Comparison of ENCODE assay signal across 10 cellular contexts in the genomic region with DNA sequence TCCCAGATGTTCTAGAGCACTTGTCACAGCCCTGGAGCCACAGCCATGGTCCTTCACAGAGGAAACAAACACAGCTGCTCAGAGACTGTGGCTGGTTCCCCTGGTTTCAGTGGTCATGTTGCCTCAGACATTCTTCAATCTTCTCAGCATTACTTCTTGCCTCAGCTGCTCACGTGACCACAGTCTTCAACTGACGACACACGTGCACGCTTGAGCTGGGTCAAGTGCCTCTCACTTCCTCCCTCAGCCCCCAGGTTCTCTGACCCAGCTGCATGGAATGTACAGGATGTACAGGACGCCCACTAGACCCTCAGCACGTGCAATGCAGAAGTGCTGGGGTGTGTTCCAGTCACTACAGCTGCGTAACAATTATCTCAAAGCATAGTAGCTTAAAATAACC.
DNase-seq lines count a peak whose midpoint lies in the region; ATAC-seq and TF ChIP-seq lines count a peak whose summit lies in the region.
"Had no signal": no experiment of that assay in that cellular context is flagged by ENCODE, and none has a peak within 500 bp of the region (broad histone marks: within the 10 kb centered on the region; RNA-seq: fewer than 3 reads in every experiment).

No MANE protein-coding gene starts in this region.

- POLR2A ChIA-PET in activated CD4-positive, alpha-beta T cell treated with anti-CD3 and anti-CD28 coated beads, Interleukin-2, amount 10 ng/mL, durations not matched to agents 7 days and 5 days (lab: Charles Lee) = no interaction called here
- POLR2A ChIA-PET in PC-3 (lab: Charles Lee; ENCODE audit: unreplicated experiment) = no interaction called here

- H3K27me3 Mint-ChIP-seq in activated CD4-positive, alpha-beta T cell treated with anti-CD3 and anti-CD28 coated beads, Interleukin-2, amount 10 ng/mL, durations not matched to agents 7 days and 5 days = peaks cover 5% of the 10 kb centered on the region
- H3K27me3 Mint-ChIP-seq in activated CD4-positive, alpha-beta T cell treated with anti-CD3 and anti-CD28 coated beads, Interleukin-2, amount 10 ng/mL, durations not matched to agents 24 days and 14 days = no peaks in the 10 kb centered on the region
- H3K27me3 Mint-ChIP-seq in stimulated activated memory B cell treated with anti-CD40 and anti-IgM and Interleukin-4, amounts not matched to agents 10 μg/mL and 1 μg/mL and 100 μg/mL, for 72 hours = peaks cover 22% of the 10 kb centered on the region
- H3K27me3 Mint-ChIP-seq in HFFc6 (ENCODE audit: insufficient read depth) (peaks cover 8% of the 10 kb centered on the region), GM23338 (ENCODE audit: insufficient read depth, low read depth, poor library complexity) (peaks cover 7% of the 10 kb centered on the region)

- intact Hi-C loops in activated CD4-positive, alpha-beta T cell treated with anti-CD3 and anti-CD28 coated beads, Interleukin-2, amount 10 ng/mL, durations not matched to agents 24 days and 14 days (cut with micrococcal nuclease) = no loop called here
- intact Hi-C loops in PC-3 (cut with micrococcal nuclease) = no loop called here

- H3K36me3 Mint-ChIP-seq in activated CD4-positive, alpha-beta T cell treated with anti-CD3 and anti-CD28 coated beads, Interleukin-2, amount 10 ng/mL, durations not matched to agents 7 days and 5 days (ENCODE audit: low read depth) = no peaks in the 10 kb centered on the region
- H3K36me3 Mint-ChIP-seq in activated CD4-positive, alpha-beta T cell treated with anti-CD3 and anti-CD28 coated beads, Interleukin-2, amount 10 ng/mL, durations not matched to agents 24 days and 14 days (ENCODE audit: low read depth) = no peaks in the 10 kb centered on the region
- H3K36me3 Mint-ChIP-seq in stimulated activated memory B cell treated with anti-CD40 and anti-IgM and Interleukin-4, amounts not matched to agents 10 μg/mL and 1 μg/mL and 100 μg/mL, for 72 hours = no peaks in the 10 kb centered on the region
- H3K36me3 Mint-ChIP-seq in HFFc6 (ENCODE audit: low read depth) = no peaks in the 10 kb centered on the region
- no peaks in the 10 kb centered on the region for H3K36me3 Mint-ChIP-seq in GM23338 (ENCODE audit: low read depth)

- H3K4me1 ChIP-seq in PC-3 (ENCODE audit: insufficient read depth, low read length) (peaks cover 47% of the 10 kb centered on the region), GM23338 (ENCODE audit: insufficient read depth) (no peaks in the 10 kb centered on the region)
- H3K4me1 ChIP-seq: pancreas had no signal

- H3K79me2 ChIP-seq in PC-3 (ENCODE audit: low read length) (peaks cover 13% of the 10 kb centered on the region; the same call in 1 of the 2 replicates), GM23338 (replicated peaks; ENCODE audit: insufficient read depth) (no peaks in the 10 kb centered on the region)

- H3K27ac ChIP-seq in PC-3 (ENCODE audit: low read length) = no peak overlapping the region
- no peak overlapping the region for H3K27ac ChIP-seq in GM23338 (ENCODE audit: low read depth)
- H3K27ac ChIP-seq: pancreas had no signal

- H3K9me3 Mint-ChIP-seq in activated CD4-positive, alpha-beta T cell treated with anti-CD3 and anti-CD28 coated beads, Interleukin-2, amount 10 ng/mL, durations not matched to agents 7 days and 5 days = peaks cover 2% of the 10 kb centered on the region
- peaks cover 5% of the 10 kb centered on the region for H3K9me3 Mint-ChIP-seq in activated CD4-positive, alpha-beta T cell treated with anti-CD3 and anti-CD28 coated beads, Interleukin-2, amount 10 ng/mL, durations not matched to agents 24 days and 14 days
- peaks cover 9% of the 10 kb centered on the region for H3K9me3 Mint-ChIP-seq in stimulated activated memory B cell treated with anti-CD40 and anti-IgM and Interleukin-4, amounts not matched to agents 10 μg/mL and 1 μg/mL and 100 μg/mL, for 72 hours
- H3K9me3 Mint-ChIP-seq in HFFc6 (peaks cover 6% of the 10 kb centered on the region), GM23338 (no peaks in the 10 kb centered on the region; the same call in 2 of the 3 replicates)

- peak; percentile 78 for ATAC-seq in HG03135 (IDR thresholded peaks at IDR 0.05; ENCODE audit: unreplicated experiment)
- ATAC-seq in stimulated activated memory B cell treated with anti-CD40 and anti-IgM and Interleukin-4, amounts not matched to agents 10 μg/mL and 1 μg/mL and 100 μg/mL, for 72 hours = peak; percentile 41
- ATAC-seq in PC-3 = no peak
- no peak for ATAC-seq in GM23338
- ATAC-seq: pancreas had no signal

- H3K27ac Mint-ChIP-seq in activated CD4-positive, alpha-beta T cell treated with anti-CD3 and anti-CD28 coated beads, Interleukin-2, amount 10 ng/mL, durations not matched to agents 7 days and 5 days = no peak overlapping the region
- H3K27ac Mint-ChIP-seq in activated CD4-positive, alpha-beta T cell treated with anti-CD3 and anti-CD28 coated beads, Interleukin-2, amount 10 ng/mL, durations not matched to agents 24 days and 14 days = no peak overlapping the region
- H3K27ac Mint-ChIP-seq in stimulated activated memory B cell treated with anti-CD40 and anti-IgM and Interleukin-4, amounts not matched to agents 10 μg/mL and 1 μg/mL and 100 μg/mL, for 72 hours = no peak overlapping the region
- H3K27ac Mint-ChIP-seq in HFFc6 (no peak overlapping the region), GM23338 (no peak overlapping the region; the same call in 1 of the 2 replicates)

- CTCF ChIA-PET in activated CD4-positive, alpha-beta T cell treated with anti-CD3 and anti-CD28 coated beads, Interleukin-2, amount 10 ng/mL, durations not matched to agents 7 days and 5 days (lab: Charles Lee) = interaction anchor here (0.8 to 1.1 kb wide), 3 partner anchors 12 to 126 kb away, joined by 3 to 4 read pairs (median 3); no protein-coding TSS in a partner anchor
- CTCF ChIA-PET in PC-3 (lab: Charles Lee) = no interaction called here

- H3K36me3 ChIP-seq in PC-3 (ENCODE audit: low read depth, low read length) (peaks cover 28% of the 10 kb centered on the region), GM23338 (ENCODE audit: insufficient read depth) (no peaks in the 10 kb centered on the region)
- H3K36me3 ChIP-seq: pancreas had no signal

- H3K4me3 ChIP-seq in PC-3 (ENCODE audit: low read length) (no peak overlapping the region), GM23338 (no peak overlapping the region)
- H3K4me3 ChIP-seq: pancreas had no signal

- DNase-seq in activated CD4-positive, alpha-beta T cell treated with anti-CD3 and anti-CD28 coated beads, Interleukin-2, amount 10 ng/mL, durations not matched to agents 7 days and 5 days = peak; percentile 7
- no peak for DNase-seq in activated CD4-positive, alpha-beta T cell treated with anti-CD3 and anti-CD28 coated beads, Interleukin-2, amount 10 ng/mL, durations not matched to agents 24 days and 14 days
- DNase-seq in RPMI8226 (peak; percentile 79), PC-3 (no peak), HFFc6 (no peak), GM23338 (ENCODE audit: low spot score) (no peak)
- DNase-seq: 8988T, pancreas had no signal

- peaks cover 7% of the 10 kb centered on the region for H3K4me1 Mint-ChIP-seq in activated CD4-positive, alpha-beta T cell treated with anti-CD3 and anti-CD28 coated beads, Interleukin-2, amount 10 ng/mL, durations not matched to agents 7 days and 5 days
- H3K4me1 Mint-ChIP-seq in activated CD4-positive, alpha-beta T cell treated with anti-CD3 and anti-CD28 coated beads, Interleukin-2, amount 10 ng/mL, durations not matched to agents 24 days and 14 days = peaks cover 6% of the 10 kb centered on the region
- H3K4me1 Mint-ChIP-seq in stimulated activated memory B cell treated with anti-CD40 and anti-IgM and Interleukin-4, amounts not matched to agents 10 μg/mL and 1 μg/mL and 100 μg/mL, for 72 hours = no peaks in the 10 kb centered on the region
- no peaks in the 10 kb centered on the region for H3K4me1 Mint-ChIP-seq in HFFc6 (ENCODE audit: low read depth)
- H3K4me1 Mint-ChIP-seq in GM23338 = peaks cover 5% of the 10 kb centered on the region

- no peak overlapping the region for H3K9ac ChIP-seq in PC-3 (ENCODE audit: low read length)

- BruUV-seq in PC-3 (replicated peaks; lab: Mats Ljungman, UMichigan) = no TSS peak

- H3F3A ChIP-seq in PC-3 (ENCODE audit: low read length, unreplicated experiment) (no peaks in the 10 kb centered on the region), GM23338 (replicated peaks; ENCODE audit: low read depth) (no peaks in the 10 kb centered on the region)

- H3K4me2 ChIP-seq in PC-3 (ENCODE audit: low read length) = no peak overlapping the region
- H3K4me2 ChIP-seq in GM23338 = no peak overlapping the region

- H2AFZ ChIP-seq in PC-3 (ENCODE audit: low read length) = no peak overlapping the region
- no peak overlapping the region for H2AFZ ChIP-seq in GM23338

- TF ChIP-seq CTCF in PC-3 (conservative IDR thresholded peaks at IDR 0.05; ENCODE audit: low read depth, low read length) (no peak), HFFc6 (IDR thresholded peaks at IDR 0.05) (no peak), GM23338 (conservative IDR thresholded peaks at IDR 0.05; ENCODE audit: low read depth in 2 of 2) (no peak)

- H3K4me3 Mint-ChIP-seq in activated CD4-positive, alpha-beta T cell treated with anti-CD3 and anti-CD28 coated beads, Interleukin-2, amount 10 ng/mL, durations not matched to agents 7 days and 5 days = no peak overlapping the region
- no peak overlapping the region for H3K4me3 Mint-ChIP-seq in activated CD4-positive, alpha-beta T cell treated with anti-CD3 and anti-CD28 coated beads, Interleukin-2, amount 10 ng/mL, durations not matched to agents 24 days and 14 days
- no peak overlapping the region for H3K4me3 Mint-ChIP-seq in stimulated activated memory B cell treated with anti-CD40 and anti-IgM and Interleukin-4, amounts not matched to agents 10 μg/mL and 1 μg/mL and 100 μg/mL, for 72 hours
- H3K4me3 Mint-ChIP-seq in HFFc6 = no peak overlapping the region
- no peak overlapping the region for H3K4me3 Mint-ChIP-seq in GM23338

- H3K27me3 ChIP-seq in PC-3 (ENCODE audit: low read length) (no peaks in the 10 kb centered on the region), GM23338 (ENCODE audit: insufficient read depth) (no peaks in the 10 kb centered on the region)
- H3K27me3 ChIP-seq: pancreas had no signal

- no peaks in the 10 kb centered on the region for H3K9me2 ChIP-seq in PC-3 (replicated peaks; ENCODE audit: low read length)
- peaks cover 5% of the 10 kb centered on the region; the same call in 1 of the 2 replicates for H3K9me2 ChIP-seq in GM23338 (ENCODE audit: insufficient read depth)

- H4K20me1 ChIP-seq in PC-3 (ENCODE audit: low read length) (no peaks in the 10 kb centered on the region), GM23338 (replicated peaks; ENCODE audit: insufficient read depth) (no peaks in the 10 kb centered on the region)

- no peaks in the 10 kb centered on the region for H3K9me3 ChIP-seq in PC-3 (ENCODE audit: low read length)
- H3K9me3 ChIP-seq: pancreas had no signal

TF ChIP-seq in GM23338, 12 proteins besides CTCF, POLR2A, EP300 and RAD21 (continues in another document):
- TF ChIP-seq JUNB (IDR thresholded peaks at IDR 0.05; ENCODE audit: unreplicated experiment) (no peak), STAT1 (IDR thresholded peaks at IDR 0.05; ENCODE audit: unreplicated experiment) (no peak), EZH2phosphoT487 (IDR thresholded peaks at IDR 0.05; ENCODE audit: unreplicated experiment) (no peak)

Comparison
In these comparisons a context has a peak if more than half of its experiments do, and no peak if none do; other contexts are left out.
1. DNase-seq: peak in activated CD4-positive, alpha-beta T cell treated with anti-CD3 and anti-CD28 coated beads, Interleukin-2, amount 10 ng/mL, durations not matched to agents 7 days and 5 days (single experiment) and RPMI8226 (single experiment); none in activated CD4-positive, alpha-beta T cell treated with anti-CD3 and anti-CD28 coated beads, Interleukin-2, amount 10 ng/mL, durations not matched to agents 24 days and 14 days (single experiment), PC-3 (single experiment), HFFc6 (single experiment) and GM23338 (single experiment).
2. ATAC-seq: peak in HG03135 (single experiment) and stimulated activated memory B cell treated with anti-CD40 and anti-IgM and Interleukin-4, amounts not matched to agents 10 μg/mL and 1 μg/mL and 100 μg/mL, for 72 hours (single experiment); none in PC-3 (single experiment) and GM23338 (single experiment).